ENCODE assay signal across 1 cellular context in the genomic region with DNA sequence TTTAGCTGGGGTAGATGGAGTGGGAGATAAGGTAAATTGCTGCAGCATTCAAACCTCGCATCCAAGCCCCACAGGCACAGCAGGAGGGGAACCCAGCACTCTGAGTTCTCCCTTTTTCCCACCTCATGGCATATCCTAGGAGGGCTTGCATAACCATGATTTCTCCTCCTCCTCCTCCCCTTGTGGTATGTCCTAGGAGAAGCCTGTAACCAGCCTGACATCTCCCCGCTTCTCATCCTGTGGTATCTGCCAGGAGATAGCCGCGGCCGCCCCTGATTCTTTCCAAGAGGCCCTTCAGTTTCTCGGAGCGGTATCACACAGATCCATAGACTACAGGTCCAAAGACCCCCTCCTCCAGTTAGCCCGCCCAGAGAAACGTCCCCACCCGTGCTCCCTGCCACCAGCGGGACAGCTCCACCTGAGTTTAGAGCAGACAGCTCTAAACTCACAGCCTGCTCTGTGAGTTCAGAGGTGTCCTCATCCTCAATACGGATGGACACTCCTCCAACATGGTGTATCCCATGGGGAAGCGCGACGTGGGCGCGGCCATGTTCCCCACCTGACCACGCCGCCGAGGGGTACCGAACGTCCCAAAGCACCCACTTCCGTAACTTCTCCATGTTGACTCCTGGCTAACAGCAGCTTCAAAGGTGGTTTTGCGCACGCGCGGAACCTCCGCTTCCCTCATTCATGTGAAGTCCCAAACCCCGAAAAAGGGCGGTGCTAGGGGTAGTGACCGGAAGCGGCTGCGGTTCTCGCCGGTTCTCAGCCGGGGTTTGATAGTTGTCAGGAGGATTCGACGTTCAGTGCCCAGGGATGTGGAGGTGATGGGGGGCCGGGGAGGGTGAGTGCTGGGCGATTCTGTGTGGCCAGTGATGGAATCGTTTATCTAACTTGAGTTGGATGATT.
A peak's percentile ranks its signal among the peaks of the same experiment; 100 is the strongest.
TF ChIP-seq lines count a peak whose summit lies in the region.

A gene (plus strand): TSS at position 739 of the 909 bp plus-strand sequence. CDS start 9,366 bp downstream, outside the sequence.

TF ChIP-seq in K562, 482 proteins besides CTCF, POLR2A, EP300 and RAD21 (continued from another document):
- TF ChIP-seq, protein P1, sequence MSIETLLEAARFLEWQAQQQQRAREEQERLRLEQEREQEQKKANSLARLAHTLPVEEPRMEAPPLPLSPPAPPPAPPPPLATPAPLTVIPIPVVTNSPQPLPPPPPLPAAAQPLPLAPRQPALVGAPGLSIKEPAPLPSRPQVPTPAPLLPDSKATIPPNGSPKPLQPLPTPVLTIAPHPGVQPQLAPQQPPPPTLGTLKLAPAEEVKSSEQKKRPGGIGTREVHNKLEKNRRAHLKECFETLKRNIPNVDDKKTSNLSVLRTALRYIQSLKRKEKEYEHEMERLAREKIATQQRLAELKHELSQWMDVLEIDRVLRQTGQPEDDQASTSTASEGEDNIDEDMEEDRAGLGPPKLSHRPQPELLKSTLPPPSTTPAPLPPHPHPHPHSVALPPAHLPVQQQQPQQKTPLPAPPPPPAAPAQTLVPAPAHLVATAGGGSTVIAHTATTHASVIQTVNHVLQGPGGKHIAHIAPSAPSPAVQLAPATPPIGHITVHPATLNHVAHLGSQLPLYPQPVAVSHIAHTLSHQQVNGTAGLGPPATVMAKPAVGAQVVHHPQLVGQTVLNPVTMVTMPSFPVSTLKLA (conservative IDR thresholded peaks at IDR 0.05) = peak; percentile 67 to 77
- TF ChIP-seq, protein P2, sequence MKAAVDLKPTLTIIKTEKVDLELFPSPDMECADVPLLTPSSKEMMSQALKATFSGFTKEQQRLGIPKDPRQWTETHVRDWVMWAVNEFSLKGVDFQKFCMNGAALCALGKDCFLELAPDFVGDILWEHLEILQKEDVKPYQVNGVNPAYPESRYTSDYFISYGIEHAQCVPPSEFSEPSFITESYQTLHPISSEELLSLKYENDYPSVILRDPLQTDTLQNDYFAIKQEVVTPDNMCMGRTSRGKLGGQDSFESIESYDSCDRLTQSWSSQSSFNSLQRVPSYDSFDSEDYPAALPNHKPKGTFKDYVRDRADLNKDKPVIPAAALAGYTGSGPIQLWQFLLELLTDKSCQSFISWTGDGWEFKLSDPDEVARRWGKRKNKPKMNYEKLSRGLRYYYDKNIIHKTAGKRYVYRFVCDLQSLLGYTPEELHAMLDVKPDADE (conservative IDR thresholded peaks at IDR 0.05; ENCODE audit: control insufficient read depth, low read depth, low read length) = 0 out of 2 replicates have a peak, but pooled peaks have one; percentile 22
- TF ChIP-seq SRF (CRISPR knock-in tag; IDR thresholded peaks at IDR 0.05) (peak in 1 of 2 experiments; percentile 82; a peak in 1 of 4 replicates), NR3C1 (CRISPR knock-in tag; IDR thresholded peaks at IDR 0.05) (no peak), TAF9B (IDR thresholded peaks at IDR 0.05; ENCODE audit: partially characterized antibody) (peak; percentile 65), YY1 (IDR thresholded peaks at IDR 0.05; ENCODE audit: borderline replicate concordance in 1 of 3, control insufficient read depth in 1 of 3, extremely low read depth in 1 of 3, insufficient read depth in 3 of 3, insufficient read length in 1 of 3, insufficient replicate concordance in 2 of 3, low read depth in 1 of 3, low read length in 2 of 3) (peak; percentile 94 to 99 (median 98)), HCFC1 (IDR thresholded peaks at IDR 0.05; ENCODE audit: low read depth, low read length) (peak; percentile 82), ZNF41 (CRISPR knock-in tag; conservative IDR thresholded peaks at IDR 0.05) (no peak), CTBP1 (IDR thresholded peaks at IDR 0.05; ENCODE audit: borderline replicate concordance) (0 out of 2 replicates have a peak, but pooled peaks have one; percentile 35), ATF7 (IDR thresholded peaks at IDR 0.05) (peak; percentile 60; the same call in 1 of the 2 replicates), MEIS2 (IDR thresholded peaks at IDR 0.05; ENCODE audit: partially characterized antibody) (peak; percentile 39), ADNP (tag; IDR thresholded peaks at IDR 0.05) (no peak), PHF8 (IDR thresholded peaks at IDR 0.05; ENCODE audit: borderline replicate concordance, low read length) (peak; percentile 49; the same call in 1 of the 2 replicates), CCNT2 (IDR thresholded peaks at IDR 0.05; ENCODE audit: borderline replicate concordance, extremely low read depth, insufficient read length, low read depth, low read length) (no peak), GABPB1 (CRISPR knock-in tag; IDR thresholded peaks at IDR 0.05) (peak; percentile 72; the same call in 1 of the 2 replicates), POLR2G (IDR thresholded peaks at IDR 0.05; ENCODE audit: low read depth, low read length) (peak; percentile 80), SUPT5H (IDR thresholded peaks at IDR 0.05) (0 out of 2 replicates have a peak, but pooled peaks have one; percentile 57), RBM25 (IDR thresholded peaks at IDR 0.05; ENCODE audit: low read depth, low read length, severe bottlenecking) (no peak), NRF1 (conservative IDR thresholded peaks at IDR 0.05 in 1 of 2, IDR thresholded peaks at IDR 0.05 in 1 of 2) (peak; percentile 87 to 89)
- TF ChIP-seq, protein P3, sequence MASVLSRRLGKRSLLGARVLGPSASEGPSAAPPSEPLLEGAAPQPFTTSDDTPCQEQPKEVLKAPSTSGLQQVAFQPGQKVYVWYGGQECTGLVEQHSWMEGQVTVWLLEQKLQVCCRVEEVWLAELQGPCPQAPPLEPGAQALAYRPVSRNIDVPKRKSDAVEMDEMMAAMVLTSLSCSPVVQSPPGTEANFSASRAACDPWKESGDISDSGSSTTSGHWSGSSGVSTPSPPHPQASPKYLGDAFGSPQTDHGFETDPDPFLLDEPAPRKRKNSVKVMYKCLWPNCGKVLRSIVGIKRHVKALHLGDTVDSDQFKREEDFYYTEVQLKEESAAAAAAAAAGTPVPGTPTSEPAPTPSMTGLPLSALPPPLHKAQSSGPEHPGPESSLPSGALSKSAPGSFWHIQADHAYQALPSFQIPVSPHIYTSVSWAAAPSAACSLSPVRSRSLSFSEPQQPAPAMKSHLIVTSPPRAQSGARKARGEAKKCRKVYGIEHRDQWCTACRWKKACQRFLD (CRISPR knock-in tag; IDR thresholded peaks at IDR 0.05) = peak; percentile 93
- TF ChIP-seq, protein P4, sequence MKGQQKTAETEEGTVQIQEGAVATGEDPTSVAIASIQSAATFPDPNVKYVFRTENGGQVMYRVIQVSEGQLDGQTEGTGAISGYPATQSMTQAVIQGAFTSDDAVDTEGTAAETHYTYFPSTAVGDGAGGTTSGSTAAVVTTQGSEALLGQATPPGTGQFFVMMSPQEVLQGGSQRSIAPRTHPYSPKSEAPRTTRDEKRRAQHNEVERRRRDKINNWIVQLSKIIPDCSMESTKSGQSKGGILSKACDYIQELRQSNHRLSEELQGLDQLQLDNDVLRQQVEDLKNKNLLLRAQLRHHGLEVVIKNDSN (CRISPR knock-in tag; IDR thresholded peaks at IDR 0.05) = peak; percentile 87
